8 cellular contexts compared by ENCODE assay signal in the genomic region with DNA sequence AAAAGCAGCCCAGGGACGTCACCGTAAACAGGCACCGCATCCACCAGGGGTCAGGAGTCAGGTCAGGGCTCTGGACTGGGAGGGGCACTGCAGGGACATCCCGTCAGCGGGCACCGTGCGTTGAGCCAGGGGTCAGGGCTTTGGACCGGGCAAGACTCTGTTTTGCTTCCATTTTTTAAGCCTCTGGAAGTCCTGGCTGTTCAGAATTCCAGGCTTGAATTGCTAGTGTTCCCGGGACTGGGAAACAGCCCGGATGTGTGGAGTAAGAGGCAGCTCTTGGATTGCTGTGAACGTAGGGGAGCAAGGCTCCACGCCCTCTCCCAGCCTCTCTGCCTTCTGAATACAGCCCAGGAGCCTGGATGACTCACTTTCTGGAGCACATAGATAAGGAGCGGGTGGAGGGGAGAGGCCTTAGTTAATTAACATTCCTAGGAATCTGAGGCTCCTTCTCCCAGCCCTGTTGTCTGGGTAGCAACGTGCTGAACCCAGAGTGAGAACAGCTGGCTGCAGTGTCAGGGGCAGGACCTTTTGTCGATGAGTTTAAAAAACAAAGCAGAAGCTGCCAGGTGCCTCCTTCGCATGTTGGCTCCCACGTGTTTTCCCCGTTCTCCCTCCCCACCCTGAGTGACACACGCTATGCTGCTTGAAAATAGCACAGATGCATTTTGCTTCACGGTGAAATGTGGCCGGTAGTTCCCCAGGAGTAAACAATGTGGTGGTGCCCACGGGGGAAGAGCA. TPM values are rescaled to one million over a fixed set of nuclear protein-coding genes. Genes with fewer than 3 reads are reported as not detected.
DNase-seq lines count a peak whose midpoint lies in the region; ATAC-seq and TF ChIP-seq lines count a peak whose summit lies in the region.

No MANE protein-coding gene starts in this region.

- H3K27me3 Mint-ChIP-seq in activated T-cell treated with anti-CD3 and anti-CD28 coated beads, Interleukin-2, amount 50 U/mL, for 72 hours (ENCODE audit: low read depth): no peaks in the 10 kb centered on the region

- H3K27ac Mint-ChIP-seq in activated T-cell treated with anti-CD3 and anti-CD28 coated beads, Interleukin-2, amount 50 U/mL, for 72 hours: no peak overlapping the region

- intact Hi-C loops in mucosa of descending colon (cut with DNase I, micrococcal nuclease): no loop called here

- H3K36me3 Mint-ChIP-seq in activated T-cell treated with anti-CD3 and anti-CD28 coated beads, Interleukin-2, amount 50 U/mL, for 72 hours (ENCODE audit: insufficient read depth in 2 of 2): no peaks in the 10 kb centered on the region

- no peak overlapping the region for H3K4me3 ChIP-seq in mucosa of descending colon

- peak; percentile 30 to 41 for ATAC-seq in activated T-cell treated with anti-CD3 and anti-CD28 coated beads, Interleukin-2, amount 50 U/mL, for 72 hours (replicated peaks in 1 of 2)
- peak; percentile 85 for ATAC-seq in HG02938 (IDR thresholded peaks at IDR 0.05; ENCODE audit: unreplicated experiment)
- ATAC-seq in mucosa of descending colon: peak; percentile 98
- no peak for ATAC-seq in HG03432 (IDR thresholded peaks at IDR 0.05; ENCODE audit: unreplicated experiment)

- H3K9me3 ChIP-seq in mucosa of descending colon: no peaks in the 10 kb centered on the region

- H3K36me3 ChIP-seq in mucosa of descending colon (ENCODE audit: low read depth): no peaks in the 10 kb centered on the region

- H3K27ac ChIP-seq in RWPE1: peak overlapping the region; percentile 89

- H3K4me1 ChIP-seq in mucosa of descending colon (ENCODE audit: low read depth): peaks cover 7% of the 10 kb centered on the region

- no peak overlapping the region for H3K4me3 Mint-ChIP-seq in activated T-cell treated with anti-CD3 and anti-CD28 coated beads, Interleukin-2, amount 50 U/mL, for 72 hours

- no peak for DNase-seq in activated T-cell treated with anti-CD3 and anti-CD28 coated beads, Interleukin-2, amount 50 U/mL, for 72 hours
- no peak for DNase-seq in activated T-cell treated with anti-CD3 and anti-CD28 coated beads, Interleukin-2, amount 50 U/mL, for 48 hours
- DNase-seq in RWPE1 (ENCODE audit: low spot score): peak; percentile 99
- DNase-seq in erythroblast (lab: John Stamatoyannopoulos, UW): peak; percentile 90 to 93
- DNase-seq in mucosa of descending colon: peak in 2 of 3 donors; percentile 60 to 68
- DNase-seq in ureter (ENCODE audit: low spot score): peak; percentile 71

- CTCF ChIA-PET in RWPE1 (lab: Yijun Ruan, JAX): interaction anchor here (0.7 kb wide), 1 partner anchor 236 kb away, joined by 3 read pairs; no protein-coding TSS in a partner anchor

- TF ChIP-seq CTCF in RWPE1 (conservative IDR thresholded peaks at IDR 0.05; ENCODE audit: low read depth) (peak; percentile 44; the same call in 1 of the 2 replicates), mucosa of descending colon (IDR thresholded peaks at IDR 0.05) (no peak)

- TF ChIP-seq POLR2A in erythroblast (IDR thresholded peaks at IDR 0.05; ENCODE audit: low read length): no peak

- H3K4me1 Mint-ChIP-seq in activated T-cell treated with anti-CD3 and anti-CD28 coated beads, Interleukin-2, amount 50 U/mL, for 72 hours (ENCODE audit: low read depth): peaks cover 22% of the 10 kb centered on the region

- POLR2A ChIA-PET in RWPE1 (lab: Yijun Ruan, JAX; ENCODE audit: low non-redundant PET): no interaction called here

- no peaks in the 10 kb centered on the region for H3K9me3 Mint-ChIP-seq in activated T-cell treated with anti-CD3 and anti-CD28 coated beads, Interleukin-2, amount 50 U/mL, for 72 hours

RNA-seq across cellular contexts. Expression of a gene that starts 21.9 kb away (rescaled TPM):
- 10 to 100 TPM; 33.8 to 41.0 TPM for total RNA-seq in activated T-cell treated with anti-CD3 and anti-CD28 coated beads, Interleukin-2, amount 50 U/mL, for 72 hours
- total RNA-seq in mucosa of descending colon (10 to 100 TPM; 15.5 to 28.7 (median 19.4) TPM), ureter (37.0 TPM)

Comparison
In these comparisons a context has a peak if more than half of its experiments do, and no peak if none do; other contexts are left out.
1. DNase-seq: peak in RWPE1 (single experiment), erythroblast (2 of 2), mucosa of descending colon (2 of 3) and ureter (single experiment); none in activated T-cell treated with anti-CD3 and anti-CD28 coated beads, Interleukin-2, amount 50 U/mL, for 72 hours (0 of 2) and activated T-cell treated with anti-CD3 and anti-CD28 coated beads, Interleukin-2, amount 50 U/mL, for 48 hours (0 of 2).